8 cellular contexts compared by ENCODE assay signal in genomic region chr1:94417962-94418663, GRCh38. TPM values are rescaled to one million over a fixed set of nuclear protein-coding genes. Genes with fewer than 3 reads are reported as not detected.
A peak's percentile ranks its signal among the peaks of the same experiment; 100 is the strongest.
DNase-seq lines count a peak whose midpoint lies in the region; ATAC-seq and TF ChIP-seq lines count a peak whose summit lies in the region.

Gene ABCD3, plus strand, starts transcription at chr1:94418389. Its CDS starts 90 bp downstream, at chr1:94418479.

- intact Hi-C loops in left colon (cut with DNase I, micrococcal nuclease) = no loop called here

- peak; percentile 96 for ATAC-seq in GM19324 (IDR thresholded peaks at IDR 0.05; ENCODE audit: low FRiP score, unreplicated experiment)
- ATAC-seq in HG03460 (IDR thresholded peaks at IDR 0.05; ENCODE audit: unreplicated experiment) = peak; percentile 94
- peak; percentile 91 for ATAC-seq in left colon

- POLR2A ChIA-PET in BJ (lab: Charles Lee) = no interaction called here

- peaks cover 4% of the 10 kb centered on the region; the same call in 1 of the 2 replicates for H3K27me3 ChIP-seq in BJ (ENCODE audit: control insufficient read depth, insufficient read depth, low read length)

- H3K27ac ChIP-seq in cingulate gyrus (ENCODE audit: low read depth, low read length) = peak within 1 kb of the TSS; percentile 96

- no peaks in the 10 kb centered on the region for H3K36me3 ChIP-seq in BJ (ENCODE audit: control insufficient read depth, insufficient read depth, low read length)

- CTCF ChIA-PET in BJ (lab: Yijun Ruan, JAX) = interaction anchor here (0.5 to 1.8 kb wide), 3 partner anchors 21 to 1228 kb away, joined by 3 to 4 read pairs (median 3); no protein-coding TSS in a partner anchor

- H3K4me3 ChIP-seq in BJ (ENCODE audit: low read depth, low read length) = peak within 1 kb of the TSS; percentile 94

- DNase-seq in BJ (ENCODE audit: low read depth) = peak; percentile 94
- peak; percentile 88 to 98 for DNase-seq in NCI-H526 (lab: John Stamatoyannopoulos, UW)
- peak; percentile 98 for DNase-seq in activated CD4-positive, alpha-beta T cell treated with anti-CD3 and anti-CD28 coated beads for 48 hours
- peak; percentile 96 to 97 for DNase-seq in left colon
- peak; percentile 95 to 96 for DNase-seq in stimulated activated CD4-positive, alpha-beta T cell treated with anti-CD3 and anti-CD28 coated beads, Interleukin-1b, Interleukin-23, amount 100 ng/mL, for 4 hours (ENCODE audit: low read depth in 2 of 2)

- no peak for TF ChIP-seq CTCF in BJ (IDR thresholded peaks at IDR 0.05; ENCODE audit: insufficient read depth, low read depth, low read length)

RNA-seq across cellular contexts. Expression of gene ABCD3, which starts in this region (rescaled TPM):
- polyA plus RNA-seq in BJ (2011; rRNA removed) = 7.3 and 17.7 TPM in 2 replicates
- polyA minus RNA-seq in BJ (2011; rRNA and poly(A)+ RNA removed) = 9.1 and 15.5 TPM in 2 replicates
- 100 to 1,000 TPM; 111 to 117 TPM for total RNA-seq in left colon

Comparison
In these comparisons a context has a peak if more than half of its experiments do, and no peak if none do; other contexts are left out.
1. Peak in every context shown above with its lines: DNase-seq, ATAC-seq, H3K4me3 ChIP-seq and H3K27ac ChIP-seq.